9 cellular contexts compared by ENCODE assay signal in the genomic region with DNA sequence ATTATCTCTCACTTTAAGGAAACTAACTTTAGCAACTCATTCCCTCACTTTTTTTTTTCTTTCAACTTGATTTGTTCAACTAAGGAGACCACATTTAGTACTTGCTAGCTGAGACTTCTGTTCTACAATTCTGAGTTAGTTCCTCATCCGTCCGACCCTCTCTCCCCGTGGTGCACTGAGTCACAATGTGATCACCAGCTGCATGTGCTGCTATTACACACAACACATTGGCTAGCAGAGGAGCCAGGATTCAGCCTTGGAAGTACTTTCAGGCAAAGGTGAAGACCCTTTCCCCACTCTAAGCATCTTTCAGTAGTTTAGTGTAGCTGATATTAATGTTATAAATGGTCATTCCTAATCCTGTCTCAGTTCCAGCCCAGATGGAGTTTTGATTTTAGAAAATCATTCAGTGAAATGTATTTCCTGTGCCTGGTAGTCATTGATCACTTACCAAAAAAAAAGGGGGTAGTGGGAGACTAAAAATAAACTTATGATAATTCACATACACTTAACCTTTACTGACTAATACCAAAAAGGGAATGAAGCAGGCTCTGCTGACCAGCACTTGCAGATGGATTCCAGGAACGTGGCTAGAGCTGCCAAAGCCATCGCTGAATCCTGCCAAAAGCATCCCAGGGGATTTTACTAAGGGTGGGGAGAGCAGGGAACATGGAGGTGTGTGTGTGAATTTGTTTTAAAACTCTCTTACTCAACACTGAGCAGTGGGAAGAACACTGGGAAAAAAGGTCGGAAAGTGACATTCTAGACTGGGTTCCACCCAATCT.
DNase-seq lines count a peak whose midpoint lies in the region; ATAC-seq and TF ChIP-seq lines count a peak whose summit lies in the region.
"Had no signal": no experiment of that assay in that cellular context is flagged by ENCODE, and none has a peak within 500 bp of the region (broad histone marks: within the 10 kb centered on the region; RNA-seq: fewer than 3 reads in every experiment).

No MANE protein-coding gene starts in this region.

- no peaks in the 10 kb centered on the region for H3K36me3 Mint-ChIP-seq in activated CD4-positive, alpha-beta T cell treated with anti-CD3 and anti-CD28 coated beads, Interleukin-2, amount 10 ng/mL, durations not matched to agents 24 days and 14 days (ENCODE audit: low read depth)

- H3K27ac ChIP-seq in adrenal gland = peak overlapping the region in 2 of 5 donors; percentile 60 to 70
- H3K27ac ChIP-seq in right cardiac atrium (ENCODE audit: low read length) = peak overlapping the region; percentile 93
- H3K27ac ChIP-seq in stomach smooth muscle (ENCODE audit: low read length) = peak overlapping the region; percentile 85

- H3K4me1 ChIP-seq in adrenal gland (replicated peaks in 1 of 2) (peaks cover 11 to 34% of the 10 kb centered on the region in 2 donors), right cardiac atrium (ENCODE audit: control insufficient read depth, insufficient read depth, low read length) (peaks cover 2% of the 10 kb centered on the region), stomach smooth muscle (ENCODE audit: control insufficient read depth, insufficient read depth, low read length) (peaks cover 22% of the 10 kb centered on the region)

- H3K36me3 ChIP-seq in adrenal gland (replicated peaks in 1 of 2) (no peaks in the 10 kb centered on the region), stomach smooth muscle (ENCODE audit: control insufficient read depth in 2 of 2, insufficient read depth in 2 of 2, low read length in 2 of 2) (peaks cover 0 to 2% of the 10 kb centered on the region in 2 donors)

- ATAC-seq in right cardiac atrium = peak; percentile 94 to 97
- no peak for ATAC-seq in HG02798 (IDR thresholded peaks at IDR 0.05; ENCODE audit: poor library complexity, unreplicated experiment)

- H3K4me3 Mint-ChIP-seq in activated CD4-positive, alpha-beta T cell treated with anti-CD3 and anti-CD28 coated beads, Interleukin-2, amount 10 ng/mL, durations not matched to agents 24 days and 14 days = no peak overlapping the region

- DNase-seq in activated CD4-positive, alpha-beta T cell treated with anti-CD3 and anti-CD28 coated beads, Interleukin-2, amount 50 U/mL, for 48 hours = peak; percentile 13 to 42
- DNase-seq in activated CD4-positive, alpha-beta T cell treated with anti-CD3 and anti-CD28 coated beads, Interleukin-2, amount 10 ng/mL, durations not matched to agents 24 days and 14 days = no peak
- DNase-seq in adrenal gland (peak in 6 of 7 donors; percentile 33 to 68 (median 46)), right cardiac atrium (peak; percentile 78 to 84 (median 82)), superior temporal gyrus (ENCODE audit: extremely low spot score) (no peak), NCI-H1105 (lab: John Stamatoyannopoulos, UW) (no peak)
- DNase-seq: NCI-H1694 treated with DMSO at 0.1 percent for 48 hours had no signal

- H3K9me3 Mint-ChIP-seq in activated CD4-positive, alpha-beta T cell treated with anti-CD3 and anti-CD28 coated beads, Interleukin-2, amount 10 ng/mL, durations not matched to agents 24 days and 14 days = no peaks in the 10 kb centered on the region

- H3K4me1 Mint-ChIP-seq in activated CD4-positive, alpha-beta T cell treated with anti-CD3 and anti-CD28 coated beads, Interleukin-2, amount 10 ng/mL, durations not matched to agents 24 days and 14 days = peaks cover 4% of the 10 kb centered on the region

- TF ChIP-seq POLR2A in adrenal gland (IDR thresholded peaks at IDR 0.05) = no peak

- no peak overlapping the region for H3K27ac Mint-ChIP-seq in activated CD4-positive, alpha-beta T cell treated with anti-CD3 and anti-CD28 coated beads, Interleukin-2, amount 10 ng/mL, durations not matched to agents 24 days and 14 days

- peak overlapping the region in 1 of 4 donors; percentile 13 for H3K4me3 ChIP-seq in adrenal gland
- H3K4me3 ChIP-seq in right cardiac atrium (ENCODE audit: low read length) = no peak overlapping the region
- no peak overlapping the region for H3K4me3 ChIP-seq in stomach smooth muscle (ENCODE audit: low read length in 2 of 2)

- H3K9ac ChIP-seq in stomach smooth muscle (ENCODE audit: low read length in 2 of 2) = peak overlapping the region; percentile 52 to 70

- WGBS in adrenal gland, 4 donors = 50 to 65% (median 57%) methylated on average over 6 of the region's 6 CpGs
- 33% methylated on average over 6 of the region's 6 CpGs for WGBS in right cardiac atrium

- H3K9me3 ChIP-seq in adrenal gland (replicated peaks in 1 of 3) (no peaks in the 10 kb centered on the region), right cardiac atrium (ENCODE audit: control insufficient read depth, low read length) (no peaks in the 10 kb centered on the region), stomach smooth muscle (ENCODE audit: control insufficient read depth in 2 of 2, low read length in 2 of 2) (no peaks in the 10 kb centered on the region)

- H3K27me3 ChIP-seq in adrenal gland (no peaks in the 10 kb centered on the region), right cardiac atrium (ENCODE audit: control insufficient read depth, insufficient read depth) (no peaks in the 10 kb centered on the region), stomach smooth muscle (ENCODE audit: control insufficient read depth in 1 of 2, insufficient read depth in 2 of 2, low read length in 2 of 2) (no peaks in the 10 kb centered on the region)

- no peaks in the 10 kb centered on the region for H3K27me3 Mint-ChIP-seq in activated CD4-positive, alpha-beta T cell treated with anti-CD3 and anti-CD28 coated beads, Interleukin-2, amount 10 ng/mL, durations not matched to agents 24 days and 14 days

- intact Hi-C loops in activated CD4-positive, alpha-beta T cell treated with anti-CD3 and anti-CD28 coated beads, Interleukin-2, amount 10 ng/mL, durations not matched to agents 24 days and 14 days (cut with micrococcal nuclease) = no loop called here
- intact Hi-C loops in adrenal gland (cut with DNase I) (no loop called here), right cardiac atrium (cut with DNase I) (no loop called here)

- no peak for TF ChIP-seq CTCF in adrenal gland (IDR thresholded peaks at IDR 0.05)

Comparison
In these comparisons a context has a peak if more than half of its experiments do, and no peak if none do; other contexts are left out.
1. DNase-seq: peak in activated CD4-positive, alpha-beta T cell treated with anti-CD3 and anti-CD28 coated beads, Interleukin-2, amount 50 U/mL, for 48 hours (2 of 2), adrenal gland (6 of 7) and right cardiac atrium (3 of 3); none in activated CD4-positive, alpha-beta T cell treated with anti-CD3 and anti-CD28 coated beads, Interleukin-2, amount 10 ng/mL, durations not matched to agents 24 days and 14 days (single experiment), superior temporal gyrus (single experiment) and NCI-H1105 (single experiment).